ENCODE assay signal across 28 cellular contexts in genomic region chr10:25614652-25615051, GRCh38.
"Had no signal": no experiment of that assay in that cellular context is flagged by ENCODE, and none has a peak within 500 bp of the region (broad histone marks: within the 10 kb centered on the region; RNA-seq: fewer than 3 reads in every experiment).

No MANE protein-coding gene starts in this region.

- DNase-seq: activated B cell treated with CpG ODN at 0.5 μM for 24 hours; activated CD4-positive, alpha-beta memory T cell treated with anti-CD3 and anti-CD28 coated beads for 36 hours; activated CD4-positive, alpha-beta T cell treated with anti-CD3 and anti-CD28 coated beads for 4 hours; activated CD4-positive, alpha-beta T cell treated with anti-CD3 and anti-CD28 coated beads, Interleukin-2, amount 10 ng/mL, durations not matched to agents 24 days and 14 days; activated CD4-positive, alpha-beta T cell treated with anti-CD3 and anti-CD28 coated beads, Interleukin-2, amount 50 U/mL, for 1 hour; activated CD4-positive, alpha-beta T cell treated with anti-CD3 and anti-CD28 coated beads, Interleukin-2, amount 50 U/mL, for 4 hours; activated CD4-positive, CD25-positive, alpha-beta regulatory T cell treated with anti-CD3 and anti-CD28 coated beads, Interleukin-2, amount 50 U/mL, for 72 hours; activated CD8-positive, alpha-beta memory T cell treated with anti-CD3 and anti-CD28 coated beads for 24 hours; activated CD8-positive, alpha-beta memory T cell treated with anti-CD3 and anti-CD28 coated beads, Interleukin-2, amount 10 ng/mL, durations not matched to agents 7 days and 5 days; activated CD8-positive, alpha-beta memory T cell treated with anti-CD3 and anti-CD28 coated beads, Interleukin-2, amount 50 U/mL, for 48 hours; activated CD8-positive, alpha-beta T cell treated with anti-CD3 and anti-CD28 coated beads, Interleukin-2, amount 10 ng/mL, durations not matched to agents 7 days and 5 days; activated effector memory CD4-positive, alpha-beta T cell treated with Interleukin-2 at 50 U/mL for 16 hours; activated gamma-delta T cell; activated naive CD4-positive, alpha-beta T cell treated with anti-CD3 and anti-CD28 coated beads, Interleukin-2, amount 10 ng/mL, durations not matched to agents 7 days and 5 days; activated naive CD4-positive, alpha-beta T cell treated with Interleukin-2 at 50 U/mL for 16 hours; activated naive CD8-positive, alpha-beta T cell treated with anti-CD3 and anti-CD28 coated beads, Interleukin-2, amount 10 ng/mL, durations not matched to agents 7 days and 5 days; activated naive CD8-positive, alpha-beta T cell treated with anti-CD3 and anti-CD28 coated beads, Interleukin-2, amount 50 U/mL, for 24 hours; activated T-cell treated with anti-CD3 and anti-CD28 coated beads, Interleukin-2, amount 50 U/mL, for 24 hours; activated T-cell treated with anti-CD3 and anti-CD28 coated beads, Interleukin-2, amount 50 U/mL, for 48 hours; amniotic stem cell; anterior cingulate cortex; central memory CD4-positive, alpha-beta T cell; T-helper 1 cell; T-helper 2 cell; T-helper 9 cell had no signal

- H3K27me3 ChIP-seq: ascending aorta had no signal

- H3K9me3 ChIP-seq: ascending aorta had no signal

- H3K36me3 ChIP-seq: ascending aorta had no signal

- H3K4me3 ChIP-seq: ascending aorta had no signal

- H3K4me1 ChIP-seq: ascending aorta had no signal

- ATAC-seq: activated CD8-positive, alpha-beta memory T cell treated with anti-CD3 and anti-CD28 coated beads, Interleukin-2, amount 10 ng/mL, durations not matched to agents 7 days and 5 days; activated CD8-positive, alpha-beta T cell treated with anti-CD3 and anti-CD28 coated beads, Interleukin-2, amount 10 ng/mL, durations not matched to agents 7 days and 5 days; activated naive CD8-positive, alpha-beta T cell treated with anti-CD3 and anti-CD28 coated beads, Interleukin-2, amount 50 U/mL, for 24 hours had no signal

- FAIRE-seq: TTC549 had no signal

- H3K27ac ChIP-seq: ascending aorta, VCaP had no signal
